Comparison of ENCODE assay signal across 23 cellular contexts in the genomic region with DNA sequence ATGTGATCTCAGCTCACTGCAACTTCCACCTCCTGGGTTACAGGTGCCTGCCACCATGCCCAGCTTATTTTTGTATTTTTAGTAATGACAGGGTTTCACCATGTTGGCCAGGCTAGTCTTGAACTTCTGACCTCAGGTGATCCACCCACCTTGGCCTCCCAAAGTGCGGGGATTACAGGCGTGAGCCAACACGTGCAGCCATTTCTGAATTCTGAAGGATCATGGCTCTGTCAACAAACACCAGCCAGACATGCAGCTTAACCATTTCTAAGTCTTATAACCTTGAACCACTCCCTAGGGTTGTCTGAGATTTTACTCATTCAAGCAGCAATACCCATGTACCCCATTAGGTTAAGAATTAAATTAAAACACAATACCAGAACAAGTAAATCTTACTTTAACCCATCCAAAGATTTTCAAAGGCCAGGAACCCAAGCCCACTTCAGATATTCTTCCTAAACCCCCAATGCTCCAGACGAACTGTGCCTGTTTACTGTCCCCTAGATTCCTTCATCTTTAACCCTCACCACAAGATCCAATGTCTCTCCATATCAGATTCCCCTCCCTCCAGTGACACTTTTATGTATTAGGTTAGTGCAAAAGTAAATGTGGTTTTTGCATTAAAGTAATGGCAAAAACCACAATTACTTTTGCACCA. TPM values are rescaled to one million over a fixed set of nuclear protein-coding genes. Genes with fewer than 3 reads are reported as not detected.
DNase-seq lines count a peak whose midpoint lies in the region; ATAC-seq, FAIRE-seq and TF ChIP-seq lines count a peak whose summit lies in the region.
"Had no signal": no experiment of that assay in that cellular context is flagged by ENCODE, and none has a peak within 500 bp of the region (broad histone marks: within the 10 kb centered on the region; RNA-seq: fewer than 3 reads in every experiment).

No MANE protein-coding gene starts in this region.

- H3K4me3 Mint-ChIP-seq in T-helper 1 cell treated with Interleukin-12 subunit alpha and Interleukin-12 subunit beta and Interleukin-4 antibody, amounts not matched to agents 30 μg/mL and 1 μg/mL, for 36 hours: no peak overlapping the region
- peak overlapping the region; percentile 99 for H3K4me3 Mint-ChIP-seq in activated T-helper 17 cell treated with anti-CD3 and anti-CD28 coated beads, Interleukin-2, amount 50 U/mL, for 72 hours
- no peak overlapping the region for H3K4me3 Mint-ChIP-seq in mesothelial cell of epicardium
- H3K4me3 Mint-ChIP-seq: T-helper 2 cell treated with Interferon-gamma antibody and Interleukin-4, amounts not matched to agents 5 μg/mL and 100 μg/mL, for 36 hours had no signal

- H3K4me1 Mint-ChIP-seq in T-helper 1 cell treated with Interleukin-12 subunit alpha and Interleukin-12 subunit beta and Interleukin-4 antibody, amounts not matched to agents 30 μg/mL and 1 μg/mL, for 36 hours (ENCODE audit: low read depth): peaks cover 32% of the 10 kb centered on the region
- H3K4me1 Mint-ChIP-seq in activated T-helper 17 cell treated with anti-CD3 and anti-CD28 coated beads, Interleukin-2, amount 50 U/mL, for 72 hours: peaks cover 20% of the 10 kb centered on the region
- peaks cover 36% of the 10 kb centered on the region for H3K4me1 Mint-ChIP-seq in mesothelial cell of epicardium

- H3K79me2 ChIP-seq in OCI-LY7 (ENCODE audit: insufficient read depth, low read depth, low read length): peaks cover 39% of the 10 kb centered on the region

- ATAC-seq in activated T-helper 17 cell treated with anti-CD3 and anti-CD28 coated beads, Interleukin-2, amount 50 U/mL, for 72 hours (replicated peaks): no peak
- ATAC-seq: right cardiac atrium; stimulated activated naive CD8-positive, alpha-beta T cell treated with anti-CD3 and anti-CD28 coated beads, Interleukin-15, amount 100 ng/mL, for 72 hours had no signal

- DNase-seq in T-helper 1 cell: no peak
- no peak for DNase-seq in GM12891 (ENCODE audit: insufficient read length, low spot score)
- no peak for DNase-seq in mesothelial cell of epicardium (ENCODE audit: low spot score in 2 of 2, unreplicated experiment in 2 of 2)
- DNase-seq in cerebellum (ENCODE audit: low spot score): no peak
- no peak for DNase-seq in OCI-LY7 (ENCODE audit: low spot score)
- no peak for DNase-seq in NCI-H146 treated with DMSO at 0.1 percent for 48 hours (lab: John Stamatoyannopoulos, UW; ENCODE audit: unreplicated experiment)
- DNase-seq: activated CD8-positive, alpha-beta memory T cell treated with anti-CD3 and anti-CD28 coated beads, Interleukin-2, amount 50 U/mL, for 4 hours; adrenal gland; caudate nucleus; DMS79; effector CD4-positive, alpha-beta T cell; MV-4-11; NCI-H2029 treated with DMSO at 0.1 percent for 48 hours; right cardiac atrium; SHP77; stimulated activated naive CD8-positive, alpha-beta T cell treated with anti-CD3 and anti-CD28 coated beads, Interleukin-15, amount 100 ng/mL, for 72 hours had no signal

- peaks cover 36% of the 10 kb centered on the region for H3K36me3 Mint-ChIP-seq in T-helper 1 cell treated with Interleukin-12 subunit alpha and Interleukin-12 subunit beta and Interleukin-4 antibody, amounts not matched to agents 30 μg/mL and 1 μg/mL, for 36 hours (ENCODE audit: low read depth)
- peaks cover 70% of the 10 kb centered on the region for H3K36me3 Mint-ChIP-seq in activated T-helper 17 cell treated with anti-CD3 and anti-CD28 coated beads, Interleukin-2, amount 50 U/mL, for 72 hours (ENCODE audit: low read depth)
- H3K36me3 Mint-ChIP-seq in mesothelial cell of epicardium: peaks cover 16% of the 10 kb centered on the region

- intact Hi-C loops in OCI-LY7 (cut with micrococcal nuclease; ENCODE audit: unreplicated experiment): no loop called here

- TF ChIP-seq POLR2A in GM12891 (IDR thresholded peaks at IDR 0.05; ENCODE audit: low read depth, low read length): peak; percentile 56; the same call in 1 of the 2 replicates

- H3K27ac Mint-ChIP-seq in T-helper 1 cell treated with Interleukin-12 subunit alpha and Interleukin-12 subunit beta and Interleukin-4 antibody, amounts not matched to agents 30 μg/mL and 1 μg/mL, for 36 hours: peak overlapping the region; percentile 3
- H3K27ac Mint-ChIP-seq in activated T-helper 17 cell treated with anti-CD3 and anti-CD28 coated beads, Interleukin-2, amount 50 U/mL, for 72 hours: peak overlapping the region; percentile 60
- H3K27ac Mint-ChIP-seq in mesothelial cell of epicardium: peak overlapping the region; percentile 5
- H3K27ac Mint-ChIP-seq: T-helper 2 cell treated with Interferon-gamma antibody and Interleukin-4, amounts not matched to agents 5 μg/mL and 100 μg/mL, for 36 hours had no signal

- no peaks in the 10 kb centered on the region for H3K9me2 ChIP-seq in OCI-LY7 (ENCODE audit: insufficient read depth, low read length)

- no peaks in the 10 kb centered on the region for H3K9me3 Mint-ChIP-seq in T-helper 1 cell treated with Interleukin-12 subunit alpha and Interleukin-12 subunit beta and Interleukin-4 antibody, amounts not matched to agents 30 μg/mL and 1 μg/mL, for 36 hours
- no peaks in the 10 kb centered on the region for H3K9me3 Mint-ChIP-seq in activated T-helper 17 cell treated with anti-CD3 and anti-CD28 coated beads, Interleukin-2, amount 50 U/mL, for 72 hours
- H3K9me3 Mint-ChIP-seq in mesothelial cell of epicardium: no peaks in the 10 kb centered on the region
- H3K9me3 Mint-ChIP-seq: stimulated activated naive CD8-positive, alpha-beta T cell treated with anti-CD3 and anti-CD28 coated beads, Interleukin-15, amount 100 ng/mL, for 72 hours; T-helper 2 cell treated with Interferon-gamma antibody and Interleukin-4, amounts not matched to agents 5 μg/mL and 100 μg/mL, for 36 hours had no signal

- H4K20me1 ChIP-seq in OCI-LY7 (ENCODE audit: insufficient read depth, low read length): peaks cover 18% of the 10 kb centered on the region

- CTCF ChIA-PET in OCI-LY7 (lab: Charles Lee; ENCODE audit: unreplicated experiment): no interaction called here

- peaks cover 18% of the 10 kb centered on the region for H3K4me1 ChIP-seq in OCI-LY7 (ENCODE audit: insufficient read depth, low read length, poor library complexity, severe bottlenecking)

- no TSS peak for BruUV-seq in OCI-LY7 (replicated peaks; lab: Mats Ljungman, UMichigan)

- peaks cover 51% of the 10 kb centered on the region for H3K36me3 ChIP-seq in OCI-LY7 (ENCODE audit: insufficient read depth, low read length)

- H3K9me3 ChIP-seq in OCI-LY7 (ENCODE audit: low read length): no peaks in the 10 kb centered on the region
- H3K9me3 ChIP-seq: adrenal gland; BLaER1 treated with 17β-estradiol and CSF1 and Interleukin-3, amounts not matched to agents 10 nM and 100 nM; neutrophil had no signal

- H2AFZ ChIP-seq in OCI-LY7 (ENCODE audit: low read length): no peak overlapping the region

- H3K4me2 ChIP-seq in OCI-LY7 (ENCODE audit: low read length): no peak overlapping the region

- H3K4me3 ChIP-seq in OCI-LY7 (ENCODE audit: low read depth, low read length, poor library complexity, severe bottlenecking): no peak overlapping the region
- H3K4me3 ChIP-seq: adrenal gland had no signal

- POLR2A ChIA-PET in OCI-LY7 (lab: Charles Lee): no interaction called here

- TF ChIP-seq CTCF in mesothelial cell of epicardium (IDR thresholded peaks at IDR 0.05; ENCODE audit: unreplicated experiment): no peak
- TF ChIP-seq CTCF in OCI-LY7 (conservative IDR thresholded peaks at IDR 0.05; ENCODE audit: low read length): no peak

- H3K27me3 Mint-ChIP-seq in T-helper 1 cell treated with Interleukin-12 subunit alpha and Interleukin-12 subunit beta and Interleukin-4 antibody, amounts not matched to agents 30 μg/mL and 1 μg/mL, for 36 hours (ENCODE audit: low read depth): no peaks in the 10 kb centered on the region
- no peaks in the 10 kb centered on the region for H3K27me3 Mint-ChIP-seq in activated T-helper 17 cell treated with anti-CD3 and anti-CD28 coated beads, Interleukin-2, amount 50 U/mL, for 72 hours
- H3K27me3 Mint-ChIP-seq in mesothelial cell of epicardium (ENCODE audit: low read depth): no peaks in the 10 kb centered on the region
- H3K27me3 Mint-ChIP-seq: stimulated activated naive CD8-positive, alpha-beta T cell treated with anti-CD3 and anti-CD28 coated beads, Interleukin-15, amount 100 ng/mL, for 72 hours had no signal

- FAIRE-seq in GM12891 (lab: Jason Lieb, UNC): no peak
- FAIRE-seq: A204.1, keratinocyte had no signal

- no peak overlapping the region for H3K27ac ChIP-seq in OCI-LY7 (ENCODE audit: low read depth, low read length, poor library complexity, severe bottlenecking)
- H3K27ac ChIP-seq: adrenal gland; BLaER1 treated with 17β-estradiol and CSF1 and Interleukin-3, amounts not matched to agents 10 nM and 100 nM; neutrophil had no signal

TF ChIP-seq in GM12891, 5 proteins besides CTCF, POLR2A, EP300 and RAD21:
- TF ChIP-seq PAX5 (IDR thresholded peaks at IDR 0.05; ENCODE audit: insufficient read depth, low read length, severe bottlenecking) (no peak), SPI1 (IDR thresholded peaks at IDR 0.05; ENCODE audit: low read depth, low read length) (no peak), POU2F2 (IDR thresholded peaks at IDR 0.05; ENCODE audit: low read depth, low read length) (peak; percentile 26; the same call in 1 of the 2 replicates), TAF1 (IDR thresholded peaks at IDR 0.05; ENCODE audit: low read depth, low read length) (no peak), POLR2AphosphoS5 (IDR thresholded peaks at IDR 0.05; ENCODE audit: low read depth, low read length) (peak; percentile 35; the same call in 1 of the 2 replicates)

RNA-seq across cellular contexts. Expression of a gene that starts 4.0 kb away (rescaled TPM):
- 3,811 TPM for polyA plus RNA-seq in GM12891 (2012; ENCODE audit: low read depth, missing spikeins)
- total RNA-seq in activated T-helper 17 cell treated with anti-CD3 and anti-CD28 coated beads, Interleukin-2, amount 50 U/mL, for 72 hours: 1,000 to 10,000 TPM; 1,309 to 1,464 TPM
- total RNA-seq in mesothelial cell of epicardium: 929 to 970 TPM (median 934 TPM) in 3 replicates
- total RNA-seq in cerebellum: 618 TPM
- 1,576 and 1,911 TPM in 2 replicates for total RNA-seq in OCI-LY7 (2014; rRNA removed; shearing (Covaris generic))
- 1,540 and 1,556 TPM in 2 replicates for total RNA-seq in OCI-LY7 (2022)

RNA-seq across cellular contexts. Expression of a gene that starts 59.3 kb away (rescaled TPM):
- 0.86 TPM for polyA plus RNA-seq in GM12891 (2012; ENCODE audit: low read depth, missing spikeins)
- 10 to 100 TPM in 1 of 2 donors, 1 to 10 TPM in 1; 2.7 to 35.2 TPM for total RNA-seq in activated T-helper 17 cell treated with anti-CD3 and anti-CD28 coated beads, Interleukin-2, amount 50 U/mL, for 72 hours
- total RNA-seq in mesothelial cell of epicardium (23.9 to 30.5 TPM (median 30.5 TPM) in 3 replicates), cerebellum (14.9 TPM), OCI-LY7 (2022) (not detected in 2 replicates)
- total RNA-seq in OCI-LY7 (2014; rRNA removed; shearing (Covaris generic)): 0.13 TPM in 1 of 2 replicates, not detected in the other

Comparison
In these comparisons a context has a peak if more than half of its experiments do, and no peak if none do; other contexts are left out.
1. H3K27ac Mint-ChIP-seq: peak in every context shown above with its lines; median percentile 60 in activated T-helper 17 cell treated with anti-CD3 and anti-CD28 coated beads, Interleukin-2, amount 50 U/mL, for 72 hours; 5 in mesothelial cell of epicardium; 3 in T-helper 1 cell treated with Interleukin-12 subunit alpha and Interleukin-12 subunit beta and Interleukin-4 antibody, amounts not matched to agents 30 μg/mL and 1 μg/mL, for 36 hours.